ENCODE assay signal across 19 cellular contexts in the genomic region with DNA sequence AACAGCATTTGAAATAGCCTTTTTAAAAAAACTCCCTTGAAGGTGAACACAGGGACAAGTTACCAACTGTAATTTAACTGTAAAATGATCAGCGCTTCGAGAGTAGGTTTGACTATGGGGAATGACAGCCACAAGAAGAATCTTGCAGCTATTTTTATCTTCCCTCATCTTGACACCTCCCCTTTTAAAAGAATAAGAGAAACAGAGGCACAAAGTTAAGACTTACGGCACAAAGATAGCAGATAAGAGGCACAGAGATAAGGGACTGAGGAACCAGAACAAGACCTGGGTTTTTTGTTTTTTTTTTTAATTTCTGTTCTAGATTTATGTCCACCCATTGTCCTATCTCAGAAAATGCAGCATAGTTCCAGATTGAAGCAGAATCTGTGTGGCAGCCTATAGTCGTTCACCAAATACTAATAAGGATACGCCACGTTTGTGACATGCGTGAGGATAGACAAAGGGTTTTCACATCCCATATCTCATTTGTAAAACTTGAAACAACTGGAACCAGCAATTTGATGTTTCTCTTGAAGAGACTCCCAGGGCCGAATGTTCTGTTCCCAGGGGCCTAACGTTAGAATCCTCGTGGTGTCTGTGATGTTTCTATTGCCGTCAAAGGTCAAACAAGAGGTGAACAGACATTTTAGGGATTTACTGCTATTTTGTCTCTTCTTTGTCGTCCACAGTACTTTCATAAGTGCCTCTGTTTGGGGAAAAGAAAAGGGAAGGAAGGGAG.
DNase-seq lines count a peak whose midpoint lies in the region; ATAC-seq, FAIRE-seq and TF ChIP-seq lines count a peak whose summit lies in the region.
"Had no signal": no experiment of that assay in that cellular context is flagged by ENCODE, and none has a peak within 500 bp of the region (broad histone marks: within the 10 kb centered on the region; RNA-seq: fewer than 3 reads in every experiment).

No MANE protein-coding gene starts in this region.

- H3K4me1 ChIP-seq in A673 (ENCODE audit: insufficient read depth, low read length, poor library complexity, severe bottlenecking) (peaks cover 32% of the 10 kb centered on the region), HepG2 (ENCODE audit: insufficient read depth, low read length) (peaks cover 6% of the 10 kb centered on the region)
- H3K4me1 ChIP-seq: breast epithelium had no signal

- no peaks in the 10 kb centered on the region for H3K36me3 ChIP-seq in A673 (ENCODE audit: insufficient read depth, low read length, poor library complexity, severe bottlenecking)
- H3K36me3 ChIP-seq in HepG2 (replicated peaks in 1 of 2; ENCODE audit: control insufficient read depth in 1 of 2, insufficient read depth in 2 of 2, low read length in 2 of 2) = no peaks in the 10 kb centered on the region
- H3K36me3 ChIP-seq: breast epithelium, thoracic aorta had no signal

- intact Hi-C loops in A673 (cut with micrococcal nuclease; ENCODE audit: unreplicated experiment) (no loop called here), HepG2 (cut with micrococcal nuclease; ENCODE audit: unreplicated experiment) (no loop called here)
- intact Hi-C loops in CD4-positive, alpha-beta T cell (cut with DNase I, micrococcal nuclease) = loop anchor here in 1 of 2 experiments (10.0 kb wide), 2 partner anchors 220 to 280 kb away; a partner anchor contains a TSS

- H3K27me3 ChIP-seq in A673 (replicated peaks; ENCODE audit: insufficient read depth, low read depth, low read length, poor library complexity) (no peaks in the 10 kb centered on the region), HepG2 (ENCODE audit: control insufficient read depth in 1 of 2, insufficient read depth in 2 of 2, low read length in 2 of 2) (no peaks in the 10 kb centered on the region)
- no peaks in the 10 kb centered on the region for H3K27me3 ChIP-seq in CD4-positive, alpha-beta T cell (ENCODE audit: control insufficient read depth, insufficient read depth, low read length)
- H3K27me3 ChIP-seq: breast epithelium had no signal

- H2AFZ ChIP-seq in HepG2 (ENCODE audit: low read length) = no peak overlapping the region

- H3K4me3 Mint-ChIP-seq in CD4-positive, alpha-beta T cell = peak overlapping the region; percentile 75
- peak overlapping the region; percentile 66 for H3K4me3 Mint-ChIP-seq in activated T-helper 17 cell treated with anti-CD3 and anti-CD28 coated beads, Interleukin-2, amount 50 U/mL, for 72 hours
- H3K4me3 Mint-ChIP-seq in mesothelial cell of epicardium = no peak overlapping the region

- TF ChIP-seq RAD21 in HepG2 (CRISPR knock-in tag; IDR thresholded peaks at IDR 0.05) = no peak

- H4K20me1 ChIP-seq in HepG2 (ENCODE audit: insufficient read depth, low read length) = no peaks in the 10 kb centered on the region

- TF ChIP-seq CTCF in A673 (conservative IDR thresholded peaks at IDR 0.05; ENCODE audit: low read depth, low read length) (no peak), mesothelial cell of epicardium (IDR thresholded peaks at IDR 0.05; ENCODE audit: unreplicated experiment) (no peak), HepG2 (CRISPR knock-in tag; IDR thresholded peaks at IDR 0.05) (no peak)
- no peak for TF ChIP-seq CTCF in CD4-positive, alpha-beta T cell (IDR thresholded peaks at IDR 0.05)

- no peak for ATAC-seq in CD4-positive, alpha-beta T cell (ENCODE audit: poor library complexity)
- no peak for ATAC-seq in activated T-helper 17 cell treated with anti-CD3 and anti-CD28 coated beads, Interleukin-2, amount 50 U/mL, for 72 hours (replicated peaks)
- ATAC-seq in HepG2 = no peak
- no peak for ATAC-seq in GM19035 (IDR thresholded peaks at IDR 0.05; ENCODE audit: unreplicated experiment)
- ATAC-seq: left ventricle myocardium superior had no signal

- in situ Hi-C loops in HepG2 (cut with HindIII; ENCODE audit: extremely low pct_ligation_motif_present, low pct_unique_long_range_greater_than_20kb) = loop anchor here (25.0 kb wide), 1 partner anchor 1087 kb away; a partner anchor contains a TSS

- H3K4me3 ChIP-seq in A673 (ENCODE audit: low read depth, low read length, poor library complexity, severe bottlenecking) (no peak overlapping the region), HepG2 (replicated peaks in 1 of 3; ENCODE audit: insufficient read depth in 1 of 3, low read depth in 2 of 3, low read length in 3 of 3) (no peak overlapping the region)
- H3K4me3 ChIP-seq: breast epithelium, thoracic aorta had no signal

- TF ChIP-seq EP300 in HepG2 (IDR thresholded peaks at IDR 0.05; ENCODE audit: low read depth in 2 of 2, low read length in 2 of 2) = no peak
- TF ChIP-seq EP300 in HepG2 (CRISPR knock-in tag; IDR thresholded peaks at IDR 0.05; ENCODE audit: borderline replicate concordance) = no peak

- 97% methylated on average over 12 of the region's 12 CpGs for WGBS in HepG2 (ENCODE audit: low lambda C conversion rate)

- H3K36me3 Mint-ChIP-seq in CD4-positive, alpha-beta T cell (ENCODE audit: low read depth) = peaks cover 4% of the 10 kb centered on the region
- H3K36me3 Mint-ChIP-seq in activated T-helper 17 cell treated with anti-CD3 and anti-CD28 coated beads, Interleukin-2, amount 50 U/mL, for 72 hours (ENCODE audit: low read depth) = no peaks in the 10 kb centered on the region
- H3K36me3 Mint-ChIP-seq in mesothelial cell of epicardium = peaks cover 11% of the 10 kb centered on the region

- no peak for DNase-seq in A673 (ENCODE audit: low spot score)
- DNase-seq in CD4-positive, alpha-beta T cell = no peak
- no peak for DNase-seq in mesothelial cell of epicardium (ENCODE audit: low spot score in 2 of 2, unreplicated experiment in 2 of 2)
- no peak for DNase-seq in DMS114 treated with DMSO at 0.1 percent for 48 hours (lab: John Stamatoyannopoulos, UW; ENCODE audit: unreplicated experiment)
- no peak for DNase-seq in HepG2 (ENCODE audit: low spot score)
- no peak for DNase-seq in NCI-H2196 treated with DMSO at 0.1 percent for 48 hours (lab: John Stamatoyannopoulos, UW; ENCODE audit: unreplicated experiment)
- DNase-seq: activated gamma-delta T cell; AML-193; DMS79; Karpas-422; left ventricle myocardium superior; NCI-H1417; NCI-H2171 treated with DMSO at 0.1 percent for 48 hours; SHP77; stimulated activated CD4-positive, alpha-beta T cell treated with anti-CD3 and anti-CD28 coated beads, Interleukin-1b, Interleukin-23, amount 100 ng/mL, for 48 hours had no signal

- FAIRE-seq in HepG2 (lab: Jason Lieb, UNC) = no peak

- no peak overlapping the region for H3K9ac ChIP-seq in HepG2 (ENCODE audit: insufficient read depth, low read depth, low read length)

- H3K27ac Mint-ChIP-seq in CD4-positive, alpha-beta T cell = peak overlapping the region; percentile 87
- no peak overlapping the region for H3K27ac Mint-ChIP-seq in activated T-helper 17 cell treated with anti-CD3 and anti-CD28 coated beads, Interleukin-2, amount 50 U/mL, for 72 hours
- H3K27ac Mint-ChIP-seq in mesothelial cell of epicardium = peak overlapping the region; percentile 19

- H3K4me1 Mint-ChIP-seq in CD4-positive, alpha-beta T cell (ENCODE audit: low read depth) = peaks cover 61% of the 10 kb centered on the region
- H3K4me1 Mint-ChIP-seq in activated T-helper 17 cell treated with anti-CD3 and anti-CD28 coated beads, Interleukin-2, amount 50 U/mL, for 72 hours = peaks cover 17% of the 10 kb centered on the region
- H3K4me1 Mint-ChIP-seq in mesothelial cell of epicardium = peaks cover 44% of the 10 kb centered on the region

- H3K9me3 Mint-ChIP-seq in CD4-positive, alpha-beta T cell = peaks cover 8% of the 10 kb centered on the region
- peaks cover 5% of the 10 kb centered on the region for H3K9me3 Mint-ChIP-seq in activated T-helper 17 cell treated with anti-CD3 and anti-CD28 coated beads, Interleukin-2, amount 50 U/mL, for 72 hours
- H3K9me3 Mint-ChIP-seq in mesothelial cell of epicardium = peaks cover 13% of the 10 kb centered on the region

- H3K27ac ChIP-seq in A673 (ENCODE audit: low read depth, low read length, poor library complexity, severe bottlenecking) = peak overlapping the region; percentile 13
- peak overlapping the region; percentile 51 for H3K27ac ChIP-seq in CD4-positive, alpha-beta T cell (ENCODE audit: low read depth, low read length)
- H3K27ac ChIP-seq in HepG2 (ENCODE audit: extremely low read length, insufficient read depth, low read length) = no peak overlapping the region
- H3K27ac ChIP-seq: breast epithelium, thoracic aorta had no signal

- no peak overlapping the region for H3K4me2 ChIP-seq in HepG2 (ENCODE audit: low read depth, low read length)

- H3K79me2 ChIP-seq in HepG2 (ENCODE audit: insufficient read depth, low read length) = no peaks in the 10 kb centered on the region

- CTCF ChIA-PET in A673 (lab: Charles Lee) (no interaction called here), HepG2 (lab: Yijun Ruan, JAX; ENCODE audit: low intra/inter-chr PET ratio, low total read pairs) (no interaction called here)
- CTCF ChIA-PET in CD4-positive, alpha-beta T cell (lab: Charles Lee) = no interaction called here

- H3K27me3 Mint-ChIP-seq in CD4-positive, alpha-beta T cell = peaks cover 1% of the 10 kb centered on the region
- H3K27me3 Mint-ChIP-seq in activated T-helper 17 cell treated with anti-CD3 and anti-CD28 coated beads, Interleukin-2, amount 50 U/mL, for 72 hours = no peaks in the 10 kb centered on the region
- H3K27me3 Mint-ChIP-seq in mesothelial cell of epicardium (ENCODE audit: low read depth) = no peaks in the 10 kb centered on the region

- POLR2A ChIA-PET in A673 (lab: Charles Lee; ENCODE audit: low non-redundant PET) = no interaction called here
- POLR2A ChIA-PET in CD4-positive, alpha-beta T cell (lab: Charles Lee) = interaction anchor here (1.0 to 1.2 kb wide), 6 partner anchors 14 to 278 kb away, joined by 3 to 8 read pairs (median 4); a partner anchor contains a TSS
- POLR2A ChIA-PET in HepG2 (lab: Yijun Ruan, JAX) = no interaction called here

- BruUV-seq in A673 (replicated peaks; lab: Mats Ljungman, UMichigan) (no TSS peak), HepG2 (replicated peaks; lab: Mats Ljungman, UMichigan) (no TSS peak)

- H3K9me3 ChIP-seq in A673 (ENCODE audit: low read depth, low read length, poor library complexity, severe bottlenecking) (no peaks in the 10 kb centered on the region), HepG2 (ENCODE audit: low read length) (no peaks in the 10 kb centered on the region)
- H3K9me3 ChIP-seq in CD4-positive, alpha-beta T cell (ENCODE audit: control insufficient read depth, low read length) = no peaks in the 10 kb centered on the region
- H3K9me3 ChIP-seq: breast epithelium, thoracic aorta had no signal

- no peak for TF ChIP-seq POLR2A in HepG2 (IDR thresholded peaks at IDR 0.05; ENCODE audit: insufficient read depth in 1 of 2, low read depth in 2 of 2, low read length in 2 of 2)

TF ChIP-seq in HepG2, 621 proteins besides CTCF, POLR2A, EP300 and RAD21 (continues in another document):
- no peak for TF ChIP-seq PAWR (CRISPR knock-in tag; IDR thresholded peaks at IDR 0.05; ENCODE audit: borderline replicate concordance)
- TF ChIP-seq RFX5 (IDR thresholded peaks at IDR 0.05; ENCODE audit: low read depth, low read length) = no peak
- no peak for TF ChIP-seq ZNF496 (CRISPR knock-in tag; IDR thresholded peaks at IDR 0.05; ENCODE audit: insufficient replicate concordance)
- TF ChIP-seq ZNF761 (CRISPR knock-in tag; conservative IDR thresholded peaks at IDR 0.05) = no peak
- no peak for TF ChIP-seq ZNF563 (CRISPR knock-in tag; IDR thresholded peaks at IDR 0.05)
- no peak for TF ChIP-seq ZNF749 (CRISPR knock-in tag; IDR thresholded peaks at IDR 0.05; ENCODE audit: borderline replicate concordance)
- no peak for TF ChIP-seq AKAP8 (CRISPR knock-in tag; IDR thresholded peaks at IDR 0.05)
- no peak for TF ChIP-seq MTF1 (CRISPR knock-in tag; IDR thresholded peaks at IDR 0.05)
